In genomic region chr3:128072454-128073184, GRCh38 we compare ENCODE assay signal across 25 cellular contexts. TPM values are rescaled to one million over a fixed set of nuclear protein-coding genes. Genes with fewer than 3 reads are reported as not detected.
A peak's percentile ranks its signal among the peaks of the same experiment; 100 is the strongest.
DNase-seq lines count a peak whose midpoint lies in the region; ATAC-seq, FAIRE-seq and TF ChIP-seq lines count a peak whose summit lies in the region.
"Had no signal": no experiment of that assay in that cellular context is flagged by ENCODE, and none has a peak within 500 bp of the region (broad histone marks: within the 10 kb centered on the region; RNA-seq: fewer than 3 reads in every experiment).

No MANE protein-coding gene starts in this region.

- peak; percentile 14; the same call in 1 of the 2 replicates for TF ChIP-seq POLR2A in GM12892 (IDR thresholded peaks at IDR 0.05; ENCODE audit: low read depth, low read length)

- no peak overlapping the region for H3K4me3 Mint-ChIP-seq in T-helper 17 cell
- H3K4me3 Mint-ChIP-seq: memory B cell, WTC11 had no signal

- H3K9me3 ChIP-seq in T-helper 17 cell (ENCODE audit: control insufficient read depth, low read length, poor library complexity, severe bottlenecking): no peaks in the 10 kb centered on the region
- H3K9me3 ChIP-seq: testis had no signal

- DNase-seq in GM12892 (ENCODE audit: insufficient read length): no peak
- no peak for DNase-seq in T-helper 17 cell
- DNase-seq in sciatic nerve (ENCODE audit: low spot score): peak; percentile 61
- no peak for DNase-seq in iPS-NIHi7 (ENCODE audit: extremely low spot score)
- DNase-seq: activated CD4-positive, alpha-beta T cell treated with anti-CD3 and anti-CD28 coated beads, Interleukin-2, amount 50 U/mL, for 48 hours; amniotic stem cell; caudate nucleus; CD4-positive, CD25-positive, alpha-beta regulatory T cell; dorsolateral prefrontal cortex; foreskin keratinocyte; hippocampal formation; IMR-90; NCI-H1417; NCI-H2171; NCI-H526; T-helper 9 cell; testis had no signal

- H3K4me1 Mint-ChIP-seq in T-helper 17 cell: peaks cover 13% of the 10 kb centered on the region

- intact Hi-C loops in sciatic nerve (cut with DNase I): loop anchor here (10.0 kb wide), 1 partner anchor 432 kb away; no protein-coding TSS in a partner anchor

- no peaks in the 10 kb centered on the region for H3K27me3 Mint-ChIP-seq in T-helper 17 cell
- H3K27me3 Mint-ChIP-seq: memory B cell had no signal

- peaks cover 6% of the 10 kb centered on the region for H3K36me3 Mint-ChIP-seq in T-helper 17 cell (ENCODE audit: low read depth)

- peak overlapping the region; percentile 61 for H3K27ac Mint-ChIP-seq in T-helper 17 cell
- H3K27ac Mint-ChIP-seq: memory B cell, WTC11 had no signal

- no peak for ATAC-seq in T-helper 17 cell
- no peak for ATAC-seq in sciatic nerve
- no peak for ATAC-seq in GM19467 (IDR thresholded peaks at IDR 0.05; ENCODE audit: unreplicated experiment)
- ATAC-seq in GM21515 (IDR thresholded peaks at IDR 0.05; ENCODE audit: unreplicated experiment): no peak
- ATAC-seq in HG02852 (IDR thresholded peaks at IDR 0.05; ENCODE audit: unreplicated experiment): no peak
- ATAC-seq: foreskin keratinocyte, WTC11 had no signal

- FAIRE-seq in GM12892 (lab: Jason Lieb, UNC): no peak
- peak; percentile 92 for FAIRE-seq in islet of Langerhans (lab: Jason Lieb, UNC)
- FAIRE-seq: H54, keratinocyte had no signal

RNA-seq across cellular contexts. Expression of gene SEC61A1, which starts 20.4 kb away (rescaled TPM):
- 53.7 TPM for polyA plus RNA-seq in GM12892 (2012; ENCODE audit: missing spikeins)
- total RNA-seq in T-helper 17 cell: 100 to 1,000 TPM; 162 to 181 TPM
- total RNA-seq in sciatic nerve: 124 TPM

RNA-seq across cellular contexts. Expression of gene RUVBL1, which starts 51.0 kb away (rescaled TPM):
- 69.8 TPM for polyA plus RNA-seq in GM12892 (2012; ENCODE audit: missing spikeins)
- total RNA-seq in T-helper 17 cell (10 to 100 TPM; 18.5 to 21.3 TPM), sciatic nerve (26.7 TPM)
